In the genomic region with DNA sequence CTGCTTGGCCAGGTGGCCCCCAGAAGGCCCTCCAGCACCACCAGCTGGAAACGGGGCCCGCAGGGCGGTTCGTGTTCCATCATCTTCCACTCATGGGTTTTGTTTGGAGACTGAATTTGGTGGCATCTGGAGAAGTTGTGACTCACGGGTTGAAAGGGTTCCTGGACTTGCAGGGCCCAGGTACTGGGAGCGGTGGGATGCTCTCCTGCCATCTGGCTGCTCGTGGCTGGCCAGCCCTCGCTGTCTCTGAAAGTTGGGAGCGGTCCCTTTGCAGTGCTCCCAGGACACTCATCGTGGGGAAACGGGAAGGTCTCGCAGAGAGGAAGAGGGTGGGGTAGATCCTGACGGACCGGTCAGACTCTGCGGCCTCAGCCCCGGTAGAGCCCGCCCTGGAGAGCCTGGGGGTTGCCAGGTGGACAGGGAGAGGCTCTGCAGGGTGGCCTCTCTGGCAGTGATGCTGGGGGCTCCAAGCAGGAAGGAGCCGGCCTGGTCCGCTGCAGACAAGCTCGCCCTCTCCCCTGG, we compare ENCODE assay signal across 18 cellular contexts. TPM values are rescaled to one million over a fixed set of nuclear protein-coding genes. Genes with fewer than 3 reads are reported as not detected.
DNase-seq lines count a peak whose midpoint lies in the region; ATAC-seq and TF ChIP-seq lines count a peak whose summit lies in the region.
"Had no signal": no experiment of that assay in that cellular context is flagged by ENCODE, and none has a peak within 500 bp of the region (broad histone marks: within the 10 kb centered on the region; RNA-seq: fewer than 3 reads in every experiment).

No MANE protein-coding gene starts in this region.

- intact Hi-C loops in transverse colon (cut with DNase I; ENCODE audit: low total_unique reads) = no loop called here
- intact Hi-C loops in head of caudate nucleus (cut with DNase I) = no loop called here

- TF ChIP-seq EP300 in transverse colon (IDR thresholded peaks at IDR 0.05; ENCODE audit: low read depth) = no peak

- peaks cover 8% of the 10 kb centered on the region for H3K27me3 Mint-ChIP-seq in nephron progenitor cell (ENCODE audit: low read depth, poor library complexity)

- in situ Hi-C loops in transverse colon (cut with MboI; ENCODE audit: low pct_ligation_motif_present in 1 of 4, low pct_unique_long_range_greater_than_20kb in 1 of 4, low sequenced_read_pairs in 3 of 4) = no loop called here

- no peak for TF ChIP-seq POLR2A in transverse colon (IDR thresholded peaks at IDR 0.05)

- peaks cover 8% of the 10 kb centered on the region for H3K36me3 Mint-ChIP-seq in nephron progenitor cell (ENCODE audit: low read depth)
- H3K36me3 Mint-ChIP-seq: CD14-positive monocyte had no signal

- peaks cover 86% of the 10 kb centered on the region for H3K4me1 Mint-ChIP-seq in nephron progenitor cell
- H3K4me1 Mint-ChIP-seq: CD14-positive monocyte had no signal

- H3K27ac Mint-ChIP-seq in nephron progenitor cell = peak overlapping the region; percentile 72
- H3K27ac Mint-ChIP-seq: activated CD8-positive, alpha-beta T cell treated with anti-CD3 and anti-CD28 coated beads for 36 hours; activated T-cell treated with anti-CD3 and anti-CD28 coated beads, Interleukin-2, amount 50 U/mL, for 72 hours; CD14-positive monocyte had no signal

- WGBS in transverse colon (ENCODE audit: low coverage in 1 of 2), 2 donors = 65% methylated on average over 20 of the region's 20 CpGs; no CpG with 5 or more reads in 1 of the 2 donors

- no peaks in the 10 kb centered on the region for H3K27me3 ChIP-seq in transverse colon
- H3K27me3 ChIP-seq: adrenal gland, MG63 had no signal

- H3K36me3 ChIP-seq in transverse colon = no peaks in the 10 kb centered on the region
- H3K36me3 ChIP-seq: adrenal gland, WERI-Rb-1 had no signal

- peak overlapping the region; percentile 54 for H3K4me3 Mint-ChIP-seq in nephron progenitor cell
- H3K4me3 Mint-ChIP-seq: activated CD8-positive, alpha-beta T cell treated with anti-CD3 and anti-CD28 coated beads for 36 hours; activated T-cell treated with anti-CD3 and anti-CD28 coated beads, Interleukin-2, amount 50 U/mL, for 72 hours had no signal

- ATAC-seq in esophagus mucosa = peak; percentile 9
- ATAC-seq: activated CD8-positive, alpha-beta T cell treated with anti-CD3 and anti-CD28 coated beads for 36 hours; activated T-cell treated with anti-CD3 and anti-CD28 coated beads, Interleukin-2, amount 50 U/mL, for 72 hours had no signal

- H3K4me1 ChIP-seq in transverse colon = peaks cover 11 to 53% (median 14%) of the 10 kb centered on the region in 4 donors
- H3K4me1 ChIP-seq: adrenal gland had no signal

- peak overlapping the region; percentile 44 to 71 (median 61) for H3K27ac ChIP-seq in transverse colon
- H3K27ac ChIP-seq: 22Rv1, WERI-Rb-1 had no signal

- H3K9me3 Mint-ChIP-seq in nephron progenitor cell = no peaks in the 10 kb centered on the region
- H3K9me3 Mint-ChIP-seq: activated CD8-positive, alpha-beta T cell treated with anti-CD3 and anti-CD28 coated beads for 36 hours; activated T-cell treated with anti-CD3 and anti-CD28 coated beads, Interleukin-2, amount 50 U/mL, for 72 hours had no signal

- no peak overlapping the region for H3K4me3 ChIP-seq in transverse colon
- H3K4me3 ChIP-seq: adrenal gland, MG63 had no signal

- no peak for TF ChIP-seq CTCF in nephron progenitor cell (IDR thresholded peaks at IDR 0.05)
- no peak for TF ChIP-seq CTCF in transverse colon (IDR thresholded peaks at IDR 0.05)

- DNase-seq in activated effector memory CD4-positive, alpha-beta T cell treated with anti-CD3 and anti-CD28 coated beads, Interleukin-2, amount 50 U/mL, for 16 hours = peak; percentile 43
- no peak for DNase-seq in activated effector memory CD4-positive, alpha-beta T cell treated with Interleukin-2 at 50 U/mL for 16 hours
- no peak for DNase-seq in nephron progenitor cell
- no peak for DNase-seq in transverse colon
- DNase-seq in head of caudate nucleus = no peak
- DNase-seq in NCI-H2081 treated with DMSO at 0.1 percent for 48 hours (lab: John Stamatoyannopoulos, UW) = no peak
- no peak for DNase-seq in NOMO-1 (lab: John Stamatoyannopoulos, UW; ENCODE audit: unreplicated experiment in 2 of 2)
- DNase-seq: activated CD8-positive, alpha-beta T cell treated with anti-CD3 and anti-CD28 coated beads for 36 hours; activated T-cell treated with anti-CD3 and anti-CD28 coated beads, Interleukin-2, amount 50 U/mL, for 72 hours; DND-41; NCI-H2029 treated with DMSO at 0.1 percent for 48 hours; NCI-H524 treated with DMSO at 0.1 percent for 48 hours; WERI-Rb-1 had no signal

- H3K9me3 ChIP-seq in transverse colon = no peaks in the 10 kb centered on the region
- H3K9me3 ChIP-seq: adrenal gland, MG63 had no signal

RNA-seq across cellular contexts. Expression of a gene that starts 47.5 kb away (rescaled TPM):
- total RNA-seq in esophagus mucosa (0.48 TPM), transverse colon (10 to 100 TPM in 3 of 4 donors, 1 to 10 TPM in 1; 6.7 to 59.1 (median 16.8) TPM)
- total RNA-seq: activated CD8-positive, alpha-beta T cell treated with anti-CD3 and anti-CD28 coated beads for 36 hours; activated T-cell treated with anti-CD3 and anti-CD28 coated beads, Interleukin-2, amount 50 U/mL, for 72 hours had no signal
